In genomic region chr17:82737981-82738877, GRCh38 we compare ENCODE assay signal across 1 cellular context.
A peak's percentile ranks its signal among the peaks of the same experiment; 100 is the strongest.
TF ChIP-seq lines count a peak whose summit lies in the region.

No MANE protein-coding gene starts in this region.

TF ChIP-seq in HepG2, 621 proteins besides CTCF, POLR2A, EP300 and RAD21 (continued from another document and continues in another):
- TF ChIP-seq PATZ1 (CRISPR knock-in tag; IDR thresholded peaks at IDR 0.05) (peak; percentile 100), TFDP1 (CRISPR knock-in tag; IDR thresholded peaks at IDR 0.05; ENCODE audit: borderline replicate concordance) (peak; percentile 98), SNAPC5 (CRISPR knock-in tag; IDR thresholded peaks at IDR 0.05; ENCODE audit: borderline replicate concordance) (peak; percentile 72; the same call in 1 of the 2 replicates), ZNF235 (CRISPR knock-in tag; IDR thresholded peaks at IDR 0.05; ENCODE audit: borderline replicate concordance) (peak; percentile 95; the same call in 1 of the 2 replicates), HMGXB4 (CRISPR knock-in tag; IDR thresholded peaks at IDR 0.05; ENCODE audit: borderline replicate concordance in 1 of 2, low read depth in 1 of 2) (peak; percentile 92 to 97), TSC22D2 (CRISPR knock-in tag; IDR thresholded peaks at IDR 0.05; ENCODE audit: borderline replicate concordance) (peak; percentile 99), PAWR (CRISPR knock-in tag; IDR thresholded peaks at IDR 0.05; ENCODE audit: borderline replicate concordance) (peak; percentile 91), GATAD2A (CRISPR knock-in tag; IDR thresholded peaks at IDR 0.05) (peak; percentile 99), ZNF317 (CRISPR knock-in tag; IDR thresholded peaks at IDR 0.05) (peak; percentile 95), CBX2 (IDR thresholded peaks at IDR 0.05; ENCODE audit: low read depth, low read length) (no peak), CBX2 (CRISPR knock-in tag; IDR thresholded peaks at IDR 0.05; ENCODE audit: low read depth) (no peak), ZNF770 (CRISPR knock-in tag; IDR thresholded peaks at IDR 0.05) (peak; percentile 92), ZBTB37 (CRISPR knock-in tag; IDR thresholded peaks at IDR 0.05) (peak; percentile 96), ZNF543 (CRISPR knock-in tag; IDR thresholded peaks at IDR 0.05) (peak; percentile 99), SMAD3 (CRISPR knock-in tag; IDR thresholded peaks at IDR 0.05) (peak; percentile 99), ZNF512B (CRISPR knock-in tag; IDR thresholded peaks at IDR 0.05; ENCODE audit: borderline replicate concordance) (peak; percentile 96; the same call in 1 of the 2 replicates), CREB3 (CRISPR knock-in tag; IDR thresholded peaks at IDR 0.05) (peak; percentile 98), HNF4G (IDR thresholded peaks at IDR 0.05; ENCODE audit: borderline replicate concordance, low read depth, low read length) (peak; percentile 77), HNF4G (CRISPR knock-in tag; IDR thresholded peaks at IDR 0.05; ENCODE audit: borderline replicate concordance, low read depth) (peak; percentile 90), SIX4 (CRISPR knock-in tag; IDR thresholded peaks at IDR 0.05) (peak; percentile 74), ELF1 (CRISPR knock-in tag; IDR thresholded peaks at IDR 0.05) (peak; percentile 73), ZNF280D (CRISPR knock-in tag; IDR thresholded peaks at IDR 0.05) (peak; percentile 100), FOXK1 (CRISPR knock-in tag; IDR thresholded peaks at IDR 0.05; ENCODE audit: borderline replicate concordance, low read depth) (peak; percentile 99), ZHX2 (IDR thresholded peaks at IDR 0.05; ENCODE audit: low read depth) (peak; percentile 28; the same call in 1 of the 2 replicates), ZHX2 (CRISPR knock-in tag; IDR thresholded peaks at IDR 0.05; ENCODE audit: borderline replicate concordance) (no peak), CENPX (CRISPR knock-in tag; IDR thresholded peaks at IDR 0.05) (no peak), NFE2L1 (CRISPR knock-in tag; IDR thresholded peaks at IDR 0.05; ENCODE audit: borderline replicate concordance) (peak; percentile 83; the same call in 1 of the 2 replicates), KLF6 (CRISPR knock-in tag; IDR thresholded peaks at IDR 0.05) (peak; percentile 100), ZNF790 (CRISPR knock-in tag; IDR thresholded peaks at IDR 0.05; ENCODE audit: borderline replicate concordance) (peak; percentile 92; the same call in 1 of the 2 replicates), TEAD2 (CRISPR knock-in tag; IDR thresholded peaks at IDR 0.05) (peak; percentile 97; the same call in 1 of the 2 replicates), SAP130 (CRISPR knock-in tag; IDR thresholded peaks at IDR 0.05; ENCODE audit: low read depth) (peak; percentile 100), ZNF598 (CRISPR knock-in tag; IDR thresholded peaks at IDR 0.05; ENCODE audit: borderline replicate concordance) (peak; percentile 99), MLX (CRISPR knock-in tag; IDR thresholded peaks at IDR 0.05) (peak; percentile 99)
